ENCODE assay signal across 20 cellular contexts in the genomic region with DNA sequence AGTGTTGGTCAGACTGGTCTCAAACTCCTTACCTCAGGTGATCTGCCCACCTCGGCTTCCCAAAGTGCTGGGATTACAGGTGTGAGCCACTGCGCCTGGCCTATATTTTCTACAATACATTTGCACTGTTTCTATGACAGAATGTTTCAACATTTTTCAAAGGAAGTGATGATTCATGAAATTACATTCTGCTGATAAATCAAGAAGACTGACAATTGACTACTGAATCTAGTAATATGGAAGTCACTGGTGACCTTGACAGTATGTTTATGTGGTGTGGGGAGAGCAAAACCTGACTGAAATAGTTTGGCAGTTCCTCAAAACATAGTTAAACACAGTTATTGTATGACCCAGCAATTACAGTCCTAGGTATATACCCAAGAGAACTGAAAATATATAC.
"Had no signal": no experiment of that assay in that cellular context is flagged by ENCODE, and none has a peak within 500 bp of the region (broad histone marks: within the 10 kb centered on the region; RNA-seq: fewer than 3 reads in every experiment).

No MANE protein-coding gene starts in this region.

- H3K36me3 ChIP-seq: colonic mucosa had no signal

- H3K9me3 ChIP-seq: colonic mucosa, psoas muscle, suprapubic skin had no signal

- H3K27me3 ChIP-seq: colonic mucosa, suprapubic skin, transverse colon had no signal

- H3K4me3 ChIP-seq: colonic mucosa, psoas muscle, skin epidermis, suprapubic skin, transverse colon had no signal

- H3K27ac ChIP-seq: colonic mucosa, psoas muscle, skin epidermis, suprapubic skin, transverse colon had no signal

- ATAC-seq: activated CD8-positive, alpha-beta memory T cell treated with anti-CD3 and anti-CD28 coated beads, Interleukin-2, amount 10 ng/mL, durations not matched to agents 7 days and 5 days; activated T-helper 17 cell treated with anti-CD3 and anti-CD28 coated beads, Interleukin-2, amount 50 U/mL, for 72 hours; esophagus mucosa; naive thymus-derived CD8-positive, alpha-beta T cell; psoas muscle; right cardiac atrium had no signal

- DNase-seq: activated CD4-positive, alpha-beta memory T cell treated with anti-CD3 and anti-CD28 coated beads, Interleukin-2, amount 10 ng/mL, durations not matched to agents 7 days and 5 days; activated CD4-positive, alpha-beta T cell treated with anti-CD3 and anti-CD28 coated beads for 48 hours; activated CD4-positive, CD25-positive, alpha-beta regulatory T cell; activated CD8-positive, alpha-beta memory T cell treated with anti-CD3 and anti-CD28 coated beads, Interleukin-2, amount 10 ng/mL, durations not matched to agents 7 days and 5 days; activated naive CD4-positive, alpha-beta T cell; activated naive CD8-positive, alpha-beta T cell treated with anti-CD3 and anti-CD28 coated beads for 36 hours; central memory CD4-positive, alpha-beta T cell; colonic mucosa; effector CD4-positive, alpha-beta T cell; mesendoderm; naive thymus-derived CD8-positive, alpha-beta T cell; psoas muscle; right cardiac atrium; T-helper 1 cell; T-helper 9 cell; transverse colon had no signal

- H3K4me1 ChIP-seq: colonic mucosa, psoas muscle, suprapubic skin, transverse colon had no signal
